In the genomic region with DNA sequence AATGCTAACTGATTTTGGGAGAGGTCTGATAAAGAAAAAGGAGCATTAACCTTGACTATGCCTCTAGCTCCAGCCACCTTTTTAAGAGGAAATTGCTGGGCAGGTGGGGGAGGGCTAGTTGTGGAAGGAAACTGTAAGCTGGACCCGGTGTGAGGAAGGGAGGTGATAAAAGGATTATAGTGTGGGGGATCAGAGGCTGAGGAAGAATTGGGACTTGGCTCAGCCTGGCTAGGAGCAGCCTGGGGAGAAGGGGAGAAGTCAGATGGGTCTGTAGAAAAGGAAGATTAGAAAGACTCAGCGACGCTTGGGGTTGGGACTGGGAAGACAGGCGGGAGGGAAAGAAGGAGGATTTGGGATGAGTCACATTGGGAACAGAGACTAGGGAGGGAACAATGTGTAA, we compare ENCODE assay signal across 9 cellular contexts. TPM values are rescaled to one million over a fixed set of nuclear protein-coding genes. Genes with fewer than 3 reads are reported as not detected.
A peak's percentile ranks its signal among the peaks of the same experiment; 100 is the strongest.
DNase-seq lines count a peak whose midpoint lies in the region; TF ChIP-seq lines count a peak whose summit lies in the region.
"Not testable (repeated sequence)": the region's sequence is repeated elsewhere in the genome, so short reads cannot be mapped to it uniquely, and the experiment has no call there.
"Had no signal": no experiment of that assay in that cellular context is flagged by ENCODE, and none has a peak within 500 bp of the region (broad histone marks: within the 10 kb centered on the region; RNA-seq: fewer than 3 reads in every experiment).

No MANE protein-coding gene starts in this region.

- H3K4ac ChIP-seq in mesendoderm (ENCODE audit: low read depth, low read length): not testable (repeated sequence)

- in situ Hi-C loops in KBM-7 (cut with MboI; ENCODE audit: low pct_unique_long_range_greater_than_20kb, low sequenced_read_pairs): not testable (repeated sequence)

- not testable (repeated sequence) for H3K9me3 ChIP-seq in WERI-Rb-1 (ENCODE audit: severe bottlenecking)
- peaks cover 29% of the 10 kb centered on the region for H3K9me3 ChIP-seq in endodermal cell (ENCODE audit: control insufficient read depth, low read length)

- H3K79me1 ChIP-seq in mesendoderm (ENCODE audit: low read length): not testable (repeated sequence)

- H3K56ac ChIP-seq in mesendoderm (ENCODE audit: low read length): not testable (repeated sequence)

- H2BK15ac ChIP-seq in mesendoderm (replicated peaks; ENCODE audit: low read depth): not testable (repeated sequence)

- not testable (repeated sequence) for H3K18ac ChIP-seq in mesendoderm (ENCODE audit: low read length)

- not testable (repeated sequence) for H3K4me3 ChIP-seq in WERI-Rb-1 (ENCODE audit: low read depth, low read length); endodermal cell (ENCODE audit: low read length); mesendoderm (ENCODE audit: low read length)

- not testable (repeated sequence) for H4K8ac ChIP-seq in mesendoderm (ENCODE audit: low read depth, low read length)

- TF ChIP-seq CTCF in HFFc6 (IDR thresholded peaks at IDR 0.05); WERI-Rb-1 (IDR thresholded peaks at IDR 0.05; ENCODE audit: low read depth, low read length); endodermal cell (conservative IDR thresholded peaks at IDR 0.05); endothelial cell (IDR thresholded peaks at IDR 0.05; ENCODE audit: unreplicated experiment): not testable (repeated sequence)

- not testable (repeated sequence) for H3K4me2 ChIP-seq in mesendoderm (ENCODE audit: low read length)

- H3K27ac ChIP-seq in WERI-Rb-1; endodermal cell (ENCODE audit: low read depth, low read length); mesendoderm (ENCODE audit: low read depth, low read length): not testable (repeated sequence)

- not testable (repeated sequence) for H3K9ac ChIP-seq in endodermal cell (ENCODE audit: extremely low read depth, low read length, poor library complexity, severe bottlenecking); mesendoderm (ENCODE audit: low read length)

- not testable (repeated sequence) for H2BK120ac ChIP-seq in mesendoderm (ENCODE audit: low read depth, low read length)

- H3K4me1 ChIP-seq in endodermal cell (ENCODE audit: control insufficient read depth, insufficient read depth, low read length); mesendoderm (ENCODE audit: control insufficient read depth, low read depth, low read length): not testable (repeated sequence)

- H3K79me2 ChIP-seq in mesendoderm (ENCODE audit: control insufficient read depth, insufficient read depth, low read length): not testable (repeated sequence)

- 59 to 67% methylated on average over 2 to 4 of the region's 4 CpGs for WGBS in endodermal cell (ENCODE audit: insufficient coverage in 1 of 2, insufficient read length in 1 of 2), 2 experiments
- WGBS in mesendoderm (ENCODE audit: extremely low coverage, insufficient coverage, low lambda C conversion rate): no CpG with 5 or more reads among the region's 4 CpGs

- H3K9me3 Mint-ChIP-seq in HFFc6 (peaks cover 45% of the 10 kb centered on the region), endodermal cell (peaks cover 61% of the 10 kb centered on the region)
- H3K9me3 Mint-ChIP-seq in endothelial cell (ENCODE audit: unreplicated experiment): not testable (repeated sequence)

- DNase-seq in HFFc6; endothelial cell (ENCODE audit: low spot score): not testable (repeated sequence)
- peak; percentile 35 for DNase-seq in KBM-7
- peak; percentile 64 for DNase-seq in NCI-H82 (lab: John Stamatoyannopoulos, UW)
- DNase-seq in NCI-H82 treated with DMSO at 0.1 percent for 48 hours (lab: John Stamatoyannopoulos, UW; ENCODE audit: unreplicated experiment): peak; percentile 26
- DNase-seq in WERI-Rb-1: peak; percentile 31
- DNase-seq in endodermal cell: peak; percentile 59
- DNase-seq in mesendoderm: peak; percentile 68

- not testable (repeated sequence) for H3K36me3 ChIP-seq in WERI-Rb-1; endodermal cell (ENCODE audit: control insufficient read depth, insufficient read depth, low read length); mesendoderm (ENCODE audit: control insufficient read depth, insufficient read depth, low read length)

- not testable (repeated sequence) for H3K27ac Mint-ChIP-seq in HFFc6; endothelial cell (ENCODE audit: unreplicated experiment)
- peak overlapping the region; percentile 59 for H3K27ac Mint-ChIP-seq in endodermal cell

- not testable (repeated sequence) for H2AK5ac ChIP-seq in mesendoderm (ENCODE audit: low read length)

- not testable (repeated sequence) for H3K27me3 ChIP-seq in WERI-Rb-1 (ENCODE audit: insufficient read depth, low read depth, severe bottlenecking); endodermal cell (ENCODE audit: control insufficient read depth, insufficient read depth, low read length, poor library complexity, severe bottlenecking); mesendoderm (ENCODE audit: insufficient read depth, low read length, poor library complexity)

- H2BK5ac ChIP-seq in mesendoderm (ENCODE audit: low read length): not testable (repeated sequence)

- H3K36me3 Mint-ChIP-seq in HFFc6 (ENCODE audit: low read depth): not testable (repeated sequence)
- peaks cover 24% of the 10 kb centered on the region for H3K36me3 Mint-ChIP-seq in endodermal cell (ENCODE audit: low read depth)
- H3K36me3 Mint-ChIP-seq in endothelial cell (ENCODE audit: low read depth, unreplicated experiment): peaks cover 17% of the 10 kb centered on the region

- H3K23ac ChIP-seq in mesendoderm (ENCODE audit: low read length): not testable (repeated sequence)

- H3K4me1 Mint-ChIP-seq in HFFc6 (ENCODE audit: low read depth) (peaks cover 31% of the 10 kb centered on the region; the same call in 1 of the 2 replicates), endodermal cell (peaks cover 44% of the 10 kb centered on the region)
- H3K4me1 Mint-ChIP-seq in endothelial cell (ENCODE audit: unreplicated experiment): not testable (repeated sequence)

- H3K27me3 Mint-ChIP-seq in HFFc6 (ENCODE audit: insufficient read depth); endodermal cell (ENCODE audit: insufficient read depth): not testable (repeated sequence)
- H3K27me3 Mint-ChIP-seq in endothelial cell (ENCODE audit: unreplicated experiment): peaks cover 11% of the 10 kb centered on the region

- H3K4me3 Mint-ChIP-seq in HFFc6: peak overlapping the region; percentile 47; the same call in 1 of the 2 replicates
- peak overlapping the region; percentile 10 for H3K4me3 Mint-ChIP-seq in endodermal cell
- H3K4me3 Mint-ChIP-seq in endothelial cell (ENCODE audit: unreplicated experiment): peak overlapping the region; percentile 29

- not testable (repeated sequence) for H4K5ac ChIP-seq in mesendoderm (ENCODE audit: low read length)

RNA-seq across cellular contexts. Expression of gene FAR2, which starts 10.2 kb away (rescaled TPM):
- 10 to 100 TPM in 3 of 6 experiments, 1 to 10 TPM in 1, under 1 TPM in 2; 0.17 to 14.0 (median 8.5) TPM for total RNA-seq in HFFc6 (2021; fragmentation: NEBNext Ultra II Directional; extraction: Animal tissue kit (Norgen Biotek cat#: 25700))
- 10 to 100 TPM; 42.5 to 96.7 TPM for total RNA-seq in endodermal cell
- 5.6 TPM for polyA plus RNA-seq in endodermal cell (2013, experiment 1 of 2)
- 5.5 TPM for polyA plus RNA-seq in endodermal cell (2013, experiment 2 of 2)
- total RNA-seq in endothelial cell (ENCODE audit: unreplicated experiment): 104 TPM
- 50.0 TPM for polyA plus RNA-seq in mesendoderm (2013, experiment 1 of 2)
- polyA plus RNA-seq in mesendoderm (2013, experiment 2 of 2): 47.9 TPM
- total RNA-seq: B cell had no signal
